10 cellular contexts compared by ENCODE assay signal in genomic region chr19:39995794-39996193, GRCh38. TPM values are rescaled to one million over a fixed set of nuclear protein-coding genes. Genes with fewer than 3 reads are reported as not detected.
DNase-seq lines count a peak whose midpoint lies in the region; ATAC-seq and TF ChIP-seq lines count a peak whose summit lies in the region.
"Had no signal": no experiment of that assay in that cellular context is flagged by ENCODE, and none has a peak within 500 bp of the region (broad histone marks: within the 10 kb centered on the region; RNA-seq: fewer than 3 reads in every experiment).

No MANE protein-coding gene starts in this region.

- DNase-seq in CD8-positive, alpha-beta T cell, result no peak
- DNase-seq in central memory CD8-positive, alpha-beta T cell (ENCODE audit: low spot score in 2 of 2), result no peak
- no peak for DNase-seq in natural killer cell treated with Interleukin-12 subunit alpha and Interleukin-12 subunit beta and Interleukin-15 and Interleukin-18, amount 100 ng/mL, for 72 hours (ENCODE audit: low spot score)
- DNase-seq in RKO (ENCODE audit: low spot score), result no peak
- DNase-seq in SHP77 (lab: John Stamatoyannopoulos, UW), result no peak
- no peak for DNase-seq in stimulated activated naive CD4-positive, alpha-beta T cell (lab: John Stamatoyannopoulos, UW)
- DNase-seq: activated gamma-delta T cell, left colon had no signal

- H4K20me1 ChIP-seq in KMS-11 (ENCODE audit: insufficient read depth), result no peaks in the 10 kb centered on the region

- intact Hi-C loops in CD8-positive, alpha-beta T cell (cut with DNase I, micrococcal nuclease), result loop anchor here (1.0 to 10.0 kb wide), 10 partner anchors 24 to 1887 kb away; partner anchors contain the start of genes MAP3K10 (in 2 of the 2), AKT2 (in 1 of the 2), ARHGEF1 (in 1 of the 2) and DYRK1B (in 1 of the 2)

- H3K27ac ChIP-seq in CD8-positive, alpha-beta T cell (ENCODE audit: low read depth, low read length), result no peak overlapping the region
- no peak overlapping the region for H3K27ac ChIP-seq in KMS-11

- H3K4me3 ChIP-seq in CD8-positive, alpha-beta T cell (ENCODE audit: low read depth, low read length), result no peak overlapping the region
- peak overlapping the region; percentile 68 for H3K4me3 ChIP-seq in KMS-11 (IDR thresholded peaks at IDR 0.05; ENCODE audit: insufficient read depth, low read depth, low read length)

- POLR2A ChIA-PET in CD8-positive, alpha-beta T cell (lab: Charles Lee), result interaction anchor here (0.5 to 2.7 kb wide), 5 partner anchors 18 to 460 kb away, joined by 3 to 28 read pairs (median 3); partner anchors contain the start of gene PSMC4

- peaks cover 3% of the 10 kb centered on the region for H3K9me3 Mint-ChIP-seq in CD8-positive, alpha-beta T cell
- H3K9me3 Mint-ChIP-seq in central memory CD8-positive, alpha-beta T cell, result peaks cover 5% of the 10 kb centered on the region
- peaks cover 11% of the 10 kb centered on the region for H3K9me3 Mint-ChIP-seq in natural killer cell treated with Interleukin-12 subunit alpha and Interleukin-12 subunit beta and Interleukin-15 and Interleukin-18, amount 100 ng/mL, for 72 hours

- peak overlapping the region; percentile 74; the same call in 1 of the 2 replicates for H3K9ac ChIP-seq in KMS-11

- H3K36me3 Mint-ChIP-seq in CD8-positive, alpha-beta T cell, result peaks cover 37% of the 10 kb centered on the region
- peaks cover 8% of the 10 kb centered on the region for H3K36me3 Mint-ChIP-seq in central memory CD8-positive, alpha-beta T cell (ENCODE audit: insufficient read depth)
- peaks cover 21% of the 10 kb centered on the region for H3K36me3 Mint-ChIP-seq in natural killer cell treated with Interleukin-12 subunit alpha and Interleukin-12 subunit beta and Interleukin-15 and Interleukin-18, amount 100 ng/mL, for 72 hours

- ATAC-seq in CD8-positive, alpha-beta T cell, result no peak
- ATAC-seq in central memory CD8-positive, alpha-beta T cell (replicated peaks; ENCODE audit: extremely low read depth, poor library complexity, severe bottlenecking), result no peak
- ATAC-seq in natural killer cell treated with Interleukin-12 subunit alpha and Interleukin-12 subunit beta and Interleukin-15 and Interleukin-18, amount 100 ng/mL, for 72 hours, result no peak
- no peak for ATAC-seq in GM21515 (IDR thresholded peaks at IDR 0.05; ENCODE audit: unreplicated experiment)

- peaks cover 15% of the 10 kb centered on the region for H3K4me1 ChIP-seq in CD8-positive, alpha-beta T cell (ENCODE audit: insufficient read depth, low read length)
- peaks cover 15% of the 10 kb centered on the region for H3K4me1 ChIP-seq in KMS-11 (ENCODE audit: low read depth, poor library complexity, severe bottlenecking)

- H3K4me3 Mint-ChIP-seq in CD8-positive, alpha-beta T cell, result peak overlapping the region; percentile 67
- H3K4me3 Mint-ChIP-seq in central memory CD8-positive, alpha-beta T cell, result peak overlapping the region; percentile 86
- peak overlapping the region; percentile 98 for H3K4me3 Mint-ChIP-seq in natural killer cell treated with Interleukin-12 subunit alpha and Interleukin-12 subunit beta and Interleukin-15 and Interleukin-18, amount 100 ng/mL, for 72 hours

- H3K4me2 ChIP-seq in KMS-11, result peak overlapping the region; percentile 95

- CTCF ChIA-PET in CD8-positive, alpha-beta T cell (lab: Charles Lee), result interaction anchor here (0.6 to 2.0 kb wide), 4 partner anchors 13 to 52 kb away, joined by 3 to 9 read pairs (median 3); partner anchors contain the start of gene PSMC4

- peak overlapping the region; percentile 25 for H3K27ac Mint-ChIP-seq in CD8-positive, alpha-beta T cell
- H3K27ac Mint-ChIP-seq in central memory CD8-positive, alpha-beta T cell (ENCODE audit: low read depth), result no peak overlapping the region
- peak overlapping the region; percentile 93 to 94 for H3K27ac Mint-ChIP-seq in natural killer cell treated with Interleukin-12 subunit alpha and Interleukin-12 subunit beta and Interleukin-15 and Interleukin-18, amount 100 ng/mL, for 72 hours

- no peak for TF ChIP-seq CTCF in CD8-positive, alpha-beta T cell (IDR thresholded peaks at IDR 0.05)
- TF ChIP-seq CTCF in KMS-11 (conservative IDR thresholded peaks at IDR 0.05; ENCODE audit: low read depth, low read length), result no peak

- H3K27me3 ChIP-seq in CD8-positive, alpha-beta T cell (ENCODE audit: insufficient read depth, low read length), result no peaks in the 10 kb centered on the region
- H3K27me3 ChIP-seq in KMS-11 (ENCODE audit: insufficient read depth, low read depth), result no peaks in the 10 kb centered on the region

- H3K9me3 ChIP-seq in CD8-positive, alpha-beta T cell (ENCODE audit: low read length), result no peaks in the 10 kb centered on the region

- H3K27me3 Mint-ChIP-seq in CD8-positive, alpha-beta T cell (ENCODE audit: low read depth), result no peaks in the 10 kb centered on the region
- H3K27me3 Mint-ChIP-seq in central memory CD8-positive, alpha-beta T cell, result no peaks in the 10 kb centered on the region
- no peaks in the 10 kb centered on the region for H3K27me3 Mint-ChIP-seq in natural killer cell treated with Interleukin-12 subunit alpha and Interleukin-12 subunit beta and Interleukin-15 and Interleukin-18, amount 100 ng/mL, for 72 hours

- no peaks in the 10 kb centered on the region for H3K36me3 ChIP-seq in CD8-positive, alpha-beta T cell (ENCODE audit: insufficient read depth, low read length)
- H3K36me3 ChIP-seq in KMS-11 (ENCODE audit: insufficient read depth), result no peaks in the 10 kb centered on the region; the same call in 1 of the 2 replicates

- H2AFZ ChIP-seq in KMS-11 (ENCODE audit: low read depth), result no peak overlapping the region

- H3K79me2 ChIP-seq in KMS-11 (ENCODE audit: insufficient read depth, low read depth), result peaks cover 18% of the 10 kb centered on the region; the same call in 1 of the 2 replicates

- peaks cover 52% of the 10 kb centered on the region for H3K4me1 Mint-ChIP-seq in CD8-positive, alpha-beta T cell (ENCODE audit: low read depth)
- H3K4me1 Mint-ChIP-seq in central memory CD8-positive, alpha-beta T cell, result peaks cover 37% of the 10 kb centered on the region
- H3K4me1 Mint-ChIP-seq in natural killer cell treated with Interleukin-12 subunit alpha and Interleukin-12 subunit beta and Interleukin-15 and Interleukin-18, amount 100 ng/mL, for 72 hours (ENCODE audit: low read depth in 2 of 2), result peaks cover 24 to 47% of the 10 kb centered on the region in 2 donors

RNA-seq across cellular contexts. Expression of gene ZNF546, which starts 1.1 kb away (rescaled TPM):
- total RNA-seq in CD8-positive, alpha-beta T cell, result 1 to 10 TPM; 1.6 to 2.4 TPM
- total RNA-seq in natural killer cell treated with Interleukin-12 subunit alpha and Interleukin-12 subunit beta and Interleukin-15 and Interleukin-18, amount 100 ng/mL, for 72 hours, result 1 to 10 TPM; 3.7 to 7.4 TPM

RNA-seq across cellular contexts. Expression of gene PSMC4, which starts 24.8 kb away (rescaled TPM):
- total RNA-seq in CD8-positive, alpha-beta T cell, result 10 to 100 TPM; 75.9 to 79.0 TPM
- 100 to 1,000 TPM; 163 to 165 TPM for total RNA-seq in natural killer cell treated with Interleukin-12 subunit alpha and Interleukin-12 subunit beta and Interleukin-15 and Interleukin-18, amount 100 ng/mL, for 72 hours
